ENCODE assay signal across 14 cellular contexts in the genomic region with DNA sequence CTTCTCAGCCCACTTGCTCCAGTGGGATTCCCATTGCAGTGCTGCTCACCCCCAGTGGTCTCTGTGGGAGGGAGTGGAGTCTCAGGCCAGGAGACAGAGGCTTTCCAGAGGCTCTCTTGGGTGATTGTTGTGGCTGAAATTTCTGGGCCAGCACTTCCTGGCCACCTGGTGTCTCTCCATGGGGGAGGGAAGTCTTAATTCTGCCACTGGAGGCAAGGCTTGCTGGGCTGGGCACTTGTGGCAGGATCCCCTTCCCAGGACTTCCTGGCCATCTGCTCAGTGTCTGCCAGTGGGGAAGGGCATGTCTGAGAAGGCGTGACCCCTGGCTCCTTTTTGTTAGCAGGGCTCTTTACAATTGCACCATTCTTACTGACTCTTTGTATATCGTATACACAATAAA.
"Had no signal": no experiment of that assay in that cellular context is flagged by ENCODE, and none has a peak within 500 bp of the region (broad histone marks: within the 10 kb centered on the region; RNA-seq: fewer than 3 reads in every experiment).

No MANE protein-coding gene starts in this region.

- DNase-seq: activated CD4-positive, alpha-beta memory T cell treated with anti-CD3 and anti-CD28 coated beads, Interleukin-2, amount 10 ng/mL, durations not matched to agents 7 days and 5 days; activated CD4-positive, alpha-beta T cell treated with anti-CD3 and anti-CD28 coated beads for 36 hours; activated CD8-positive, alpha-beta memory T cell treated with anti-CD3 and anti-CD28 coated beads, Interleukin-2, amount 10 ng/mL, durations not matched to agents 7 days and 5 days; activated naive CD4-positive, alpha-beta T cell; activated naive CD8-positive, alpha-beta T cell treated with anti-CD3 and anti-CD28 coated beads for 36 hours; amniotic stem cell; effector memory CD8-positive, alpha-beta T cell; lower lobe of right lung; natural killer cell; spleen; stimulated activated naive B cell treated with anti-CD40 and anti-IgM and Interleukin-4, amounts not matched to agents 10 μg/mL and 1 μg/mL and 100 μg/mL, for 72 hours; upper lobe of left lung had no signal

- H3K27me3 ChIP-seq: neutrophil, spleen, upper lobe of left lung had no signal

- H3K27ac ChIP-seq: lower lobe of right lung, neutrophil, spleen, thoracic aorta, upper lobe of left lung had no signal

- H3K9me3 ChIP-seq: lower lobe of right lung, neutrophil, upper lobe of left lung had no signal

- H3K4me3 ChIP-seq: lower lobe of right lung, spleen, thoracic aorta, upper lobe of left lung had no signal

- H3K36me3 ChIP-seq: lower lobe of right lung, neutrophil, spleen, thoracic aorta, upper lobe of left lung had no signal

- H3K4me1 ChIP-seq: lower lobe of right lung, spleen, upper lobe of left lung had no signal
